10 cellular contexts compared by ENCODE assay signal in genomic region chr6:158143700-158144099, GRCh38. TPM values are rescaled to one million over a fixed set of nuclear protein-coding genes. Genes with fewer than 3 reads are reported as not detected.
DNase-seq lines count a peak whose midpoint lies in the region; ATAC-seq and TF ChIP-seq lines count a peak whose summit lies in the region.
"Had no signal": no experiment of that assay in that cellular context is flagged by ENCODE, and none has a peak within 500 bp of the region (broad histone marks: within the 10 kb centered on the region; RNA-seq: fewer than 3 reads in every experiment).

No MANE protein-coding gene starts in this region.

- ATAC-seq in HG02840 (IDR thresholded peaks at IDR 0.05; ENCODE audit: low FRiP score, unreplicated experiment) = no peak

- DNase-seq in activated CD4-positive, alpha-beta T cell treated with anti-CD3 and anti-CD28 coated beads for 48 hours = peak; percentile 9
- DNase-seq in activated CD4-positive, alpha-beta T cell treated with anti-CD3 and anti-CD28 coated beads, Interleukin-2, amount 10 ng/mL, durations not matched to agents 24 days and 14 days = no peak
- peak; percentile 40 for DNase-seq in NAMALWA (ENCODE audit: low spot score)
- DNase-seq in endothelial cell (ENCODE audit: low spot score) = peak; percentile 18
- DNase-seq in renal cortical epithelial cell (ENCODE audit: low read depth) = peak; percentile 27
- no peak for DNase-seq in NOMO-1 treated with dmso at 0.1 percent for 144 hours (lab: John Stamatoyannopoulos, UW; ENCODE audit: unreplicated experiment)
- no peak for DNase-seq in stimulated activated CD4-positive, alpha-beta T cell treated with anti-CD3 and anti-CD28 coated beads, Interleukin-12 subunit alpha, Interleukin-12 subunit beta, amount 100 ng/mL, for 4 hours
- DNase-seq: activated T-cell treated with anti-CD3 and anti-CD28 coated beads, Interleukin-2, amount 50 U/mL, for 48 hours; ovary had no signal

- H3K9me3 Mint-ChIP-seq in activated CD4-positive, alpha-beta T cell treated with anti-CD3 and anti-CD28 coated beads, Interleukin-2, amount 10 ng/mL, durations not matched to agents 24 days and 14 days = no peaks in the 10 kb centered on the region
- no peaks in the 10 kb centered on the region for H3K9me3 Mint-ChIP-seq in endothelial cell (ENCODE audit: unreplicated experiment)

- H3K36me3 Mint-ChIP-seq in activated CD4-positive, alpha-beta T cell treated with anti-CD3 and anti-CD28 coated beads, Interleukin-2, amount 10 ng/mL, durations not matched to agents 24 days and 14 days (ENCODE audit: low read depth) = peaks cover 34% of the 10 kb centered on the region
- peaks cover 26% of the 10 kb centered on the region for H3K36me3 Mint-ChIP-seq in endothelial cell (ENCODE audit: low read depth, unreplicated experiment)

- intact Hi-C loops in activated CD4-positive, alpha-beta T cell treated with anti-CD3 and anti-CD28 coated beads, Interleukin-2, amount 10 ng/mL, durations not matched to agents 24 days and 14 days (cut with micrococcal nuclease) = no loop called here

- no peaks in the 10 kb centered on the region for H3K4me1 Mint-ChIP-seq in activated CD4-positive, alpha-beta T cell treated with anti-CD3 and anti-CD28 coated beads, Interleukin-2, amount 10 ng/mL, durations not matched to agents 24 days and 14 days
- H3K4me1 Mint-ChIP-seq in endothelial cell (ENCODE audit: unreplicated experiment) = no peaks in the 10 kb centered on the region

- no peak overlapping the region for H3K4me3 Mint-ChIP-seq in activated CD4-positive, alpha-beta T cell treated with anti-CD3 and anti-CD28 coated beads, Interleukin-2, amount 10 ng/mL, durations not matched to agents 24 days and 14 days
- H3K4me3 Mint-ChIP-seq in endothelial cell (ENCODE audit: unreplicated experiment) = no peak overlapping the region

- H3K27ac Mint-ChIP-seq in activated CD4-positive, alpha-beta T cell treated with anti-CD3 and anti-CD28 coated beads, Interleukin-2, amount 10 ng/mL, durations not matched to agents 24 days and 14 days = no peak overlapping the region
- H3K27ac Mint-ChIP-seq in endothelial cell (ENCODE audit: unreplicated experiment) = no peak overlapping the region

- TF ChIP-seq CTCF in endothelial cell (IDR thresholded peaks at IDR 0.05; ENCODE audit: unreplicated experiment) = no peak

- no peaks in the 10 kb centered on the region for H3K27me3 Mint-ChIP-seq in activated CD4-positive, alpha-beta T cell treated with anti-CD3 and anti-CD28 coated beads, Interleukin-2, amount 10 ng/mL, durations not matched to agents 24 days and 14 days
- no peaks in the 10 kb centered on the region for H3K27me3 Mint-ChIP-seq in endothelial cell (ENCODE audit: unreplicated experiment)

RNA-seq across cellular contexts. Expression of gene SERAC1, which starts 24.4 kb away (rescaled TPM):
- total RNA-seq in activated CD4-positive, alpha-beta T cell treated with anti-CD3 and anti-CD28 coated beads, Interleukin-2, amount 10 ng/mL, durations not matched to agents 24 days and 14 days = 4.6 and 5.4 TPM in 2 replicates
- 13.8 TPM for total RNA-seq in endothelial cell (ENCODE audit: unreplicated experiment)
- 13.5 and 20.9 TPM in 2 replicates for total RNA-seq in renal cortical epithelial cell

RNA-seq across cellular contexts. Expression of gene GTF2H5, which starts 24.4 kb away (rescaled TPM):
- 25.4 and 25.6 TPM in 2 replicates for total RNA-seq in activated CD4-positive, alpha-beta T cell treated with anti-CD3 and anti-CD28 coated beads, Interleukin-2, amount 10 ng/mL, durations not matched to agents 24 days and 14 days
- total RNA-seq in endothelial cell (ENCODE audit: unreplicated experiment) (29.9 TPM), renal cortical epithelial cell (6.9 and 9.7 TPM in 2 replicates)

Comparison
In these comparisons a context has a peak if more than half of its experiments do, and no peak if none do; other contexts are left out.
1. DNase-seq: peak in activated CD4-positive, alpha-beta T cell treated with anti-CD3 and anti-CD28 coated beads for 48 hours (single experiment), NAMALWA (single experiment), endothelial cell (single experiment) and renal cortical epithelial cell (single experiment); none in activated CD4-positive, alpha-beta T cell treated with anti-CD3 and anti-CD28 coated beads, Interleukin-2, amount 10 ng/mL, durations not matched to agents 24 days and 14 days (single experiment), NOMO-1 treated with dmso at 0.1 percent for 144 hours (single experiment) and stimulated activated CD4-positive, alpha-beta T cell treated with anti-CD3 and anti-CD28 coated beads, Interleukin-12 subunit alpha, Interleukin-12 subunit beta, amount 100 ng/mL, for 4 hours (single experiment).